In genomic region chr4:128517739-128518510, GRCh38 we compare ENCODE assay signal across 8 cellular contexts.
DNase-seq lines count a peak whose midpoint lies in the region; ATAC-seq, FAIRE-seq and TF ChIP-seq lines count a peak whose summit lies in the region.

No MANE protein-coding gene starts in this region.

- dilution Hi-C loops in keratinocyte (cut with MboI; ENCODE audit: extremely low pct_ligation_motif_present, low sequenced_read_pairs), result no loop called here

- intact Hi-C loops in HCT116 (cut with micrococcal nuclease), result no loop called here
- intact Hi-C loops in thyroid gland (cut with DNase I), result no loop called here

- peak overlapping the region; percentile 59 for H3K4me2 ChIP-seq in HCT116 (ENCODE audit: low read length)
- peak overlapping the region; percentile 71 for H3K4me2 ChIP-seq in Karpas-422 (ENCODE audit: low read depth, low read length, poor library complexity, severe bottlenecking)
- peak overlapping the region; percentile 63 for H3K4me2 ChIP-seq in keratinocyte (ENCODE audit: control insufficient read depth, extremely low read depth, insufficient read depth, low read depth, low read length)

- BruUV-seq in HCT116 (replicated peaks; lab: Mats Ljungman, UMichigan), result no TSS peak

- H3K27me3 ChIP-seq in HCT116 (ENCODE audit: insufficient read depth, low read length) (no peaks in the 10 kb centered on the region), Karpas-422 (ENCODE audit: low read length) (no peaks in the 10 kb centered on the region), keratinocyte (ENCODE audit: control insufficient read depth, extremely low read depth, insufficient read depth, low read length) (no peaks in the 10 kb centered on the region), thyroid gland (no peaks in the 10 kb centered on the region)

- H4K20me1 ChIP-seq in HCT116 (ENCODE audit: insufficient read depth) (no peaks in the 10 kb centered on the region), Karpas-422 (ENCODE audit: insufficient read depth, low read depth, low read length) (no peaks in the 10 kb centered on the region), keratinocyte (ENCODE audit: control insufficient read depth, extremely low read depth, insufficient read depth, low read length) (no peaks in the 10 kb centered on the region)

- peak; percentile 98 for FAIRE-seq in keratinocyte (lab: Jason Lieb, UNC)

- TF ChIP-seq CTCF in HCT116 (IDR thresholded peaks at IDR 0.05 in 2 of 3, conservative IDR thresholded peaks at IDR 0.05 in 1 of 3; ENCODE audit: borderline replicate concordance in 1 of 3, insufficient read depth in 1 of 3, low read depth in 2 of 3, low read length in 2 of 3) (no peak), keratinocyte (optimal IDR thresholded peaks at IDR 0.05 in 1 of 3, IDR thresholded peaks at IDR 0.05 in 1 of 3, conservative IDR thresholded peaks at IDR 0.05 in 1 of 3; ENCODE audit: extremely low read depth in 1 of 3, insufficient read depth in 2 of 3, low read length in 3 of 3) (no peak), thyroid gland (IDR thresholded peaks at IDR 0.05) (no peak)

- peak; percentile 34 for DNase-seq in NCI-H510A treated with DMSO at 0.1 percent for 48 hours (lab: John Stamatoyannopoulos, UW)
- no peak for DNase-seq in NCI-H510A (lab: John Stamatoyannopoulos, UW)
- DNase-seq in HCT116 (ENCODE audit: low read depth, low spot score), result peak; percentile 56
- DNase-seq in Karpas-422, result peak; percentile 96
- peak; percentile 91 for DNase-seq in astrocyte of the hippocampus (ENCODE audit: low read depth, low spot score)
- no peak for DNase-seq in keratinocyte (ENCODE audit: low read depth, low spot score)
- peak; percentile 44 to 65 for DNase-seq in thyroid gland
- DNase-seq in activated CD8-positive, alpha-beta memory T cell treated with anti-CD3 and anti-CD28 coated beads, Interleukin-2, amount 10 ng/mL, durations not matched to agents 7 days and 5 days, result no peak

- peak overlapping the region; percentile 12; the same call in 1 of the 2 replicates for H3K9ac ChIP-seq in HCT116 (ENCODE audit: low read length)
- peak overlapping the region; percentile 69 for H3K9ac ChIP-seq in Karpas-422 (ENCODE audit: low read length)
- no peak overlapping the region for H3K9ac ChIP-seq in keratinocyte (ENCODE audit: control insufficient read depth, extremely low read depth, insufficient read depth, low read length)

- peaks cover 16 to 27% of the 10 kb centered on the region in 2 experiments for H3K4me1 ChIP-seq in HCT116 (ENCODE audit: control insufficient read depth in 1 of 2, insufficient read depth in 2 of 2, low read length in 2 of 2)
- peaks cover 78% of the 10 kb centered on the region for H3K4me1 ChIP-seq in Karpas-422 (ENCODE audit: low read length)
- peaks cover 18% of the 10 kb centered on the region for H3K4me1 ChIP-seq in keratinocyte (ENCODE audit: control insufficient read depth, extremely low read depth, insufficient read depth, low read length)
- peaks cover 8 to 20% of the 10 kb centered on the region in 2 donors for H3K4me1 ChIP-seq in thyroid gland

- no peak for TF ChIP-seq POLR2A in HCT116 (IDR thresholded peaks at IDR 0.05; ENCODE audit: borderline replicate concordance, extremely low read depth, insufficient read depth, insufficient read length)
- no peak for TF ChIP-seq POLR2A in thyroid gland (IDR thresholded peaks at IDR 0.05)

- H3K27ac Mint-ChIP-seq in activated CD8-positive, alpha-beta memory T cell treated with anti-CD3 and anti-CD28 coated beads, Interleukin-2, amount 10 ng/mL, durations not matched to agents 7 days and 5 days, result no peak overlapping the region

- H3K27me3 Mint-ChIP-seq in activated CD8-positive, alpha-beta memory T cell treated with anti-CD3 and anti-CD28 coated beads, Interleukin-2, amount 10 ng/mL, durations not matched to agents 7 days and 5 days, result peaks cover 3% of the 10 kb centered on the region

- TF ChIP-seq RAD21 in HCT116 (IDR thresholded peaks at IDR 0.05; ENCODE audit: low read depth), result no peak

- CTCF ChIA-PET in HCT116 (lab: Charles Lee), result interaction anchor here (1.8 kb wide), 1 partner anchor 64 kb away, joined by 7 read pairs; no protein-coding TSS in a partner anchor
- CTCF ChIA-PET in activated CD8-positive, alpha-beta memory T cell treated with anti-CD3 and anti-CD28 coated beads, Interleukin-2, amount 10 ng/mL, durations not matched to agents 7 days and 5 days (lab: Charles Lee), result no interaction called here

- no peaks in the 10 kb centered on the region for H3K9me1 ChIP-seq in keratinocyte (ENCODE audit: control insufficient read depth, extremely low read depth, insufficient read depth, low read length)

- RAD21 ChIA-PET in HCT116 (lab: Charles Lee; ENCODE audit: low non-redundant PET in 1 of 2, low total read pairs in 2 of 2, uncharacterized antibody in 2 of 2, unreplicated experiment in 2 of 2), result no interaction called here

- no peaks in the 10 kb centered on the region for H3K79me2 ChIP-seq in HCT116 (ENCODE audit: insufficient read depth, low read length)
- no peaks in the 10 kb centered on the region for H3K79me2 ChIP-seq in Karpas-422 (ENCODE audit: low read length)
- no peaks in the 10 kb centered on the region for H3K79me2 ChIP-seq in keratinocyte (ENCODE audit: control insufficient read depth, insufficient read depth, low read length)

- peak overlapping the region; percentile 28; the same call in 1 of the 2 replicates for H3K27ac ChIP-seq in HCT116 (ENCODE audit: low read depth, low read length)
- H3K27ac ChIP-seq in Karpas-422 (ENCODE audit: low read length), result peak overlapping the region; percentile 95
- H3K27ac ChIP-seq in keratinocyte (ENCODE audit: control insufficient read depth, insufficient read depth, low read length), result peak overlapping the region; percentile 73
- peak overlapping the region in 1 of 3 donors; percentile 28 for H3K27ac ChIP-seq in thyroid gland

- POLR2A ChIA-PET in HCT116 (lab: Charles Lee), result interaction anchor here (1.5 kb wide), 1 partner anchor 11 kb away, joined by 5 read pairs; no protein-coding TSS in a partner anchor

- peaks cover 9% of the 10 kb centered on the region for H3K36me3 Mint-ChIP-seq in activated CD8-positive, alpha-beta memory T cell treated with anti-CD3 and anti-CD28 coated beads, Interleukin-2, amount 10 ng/mL, durations not matched to agents 7 days and 5 days

- H3K4me3 ChIP-seq in HCT116 (replicated peaks in 1 of 2; ENCODE audit: low read depth in 1 of 2, low read length in 2 of 2), result no peak overlapping the region
- H3K4me3 ChIP-seq in Karpas-422 (ENCODE audit: low read length), result peak overlapping the region; percentile 47
- peak overlapping the region in 2 of 3 experiments; percentile 9 to 29 for H3K4me3 ChIP-seq in keratinocyte (ENCODE audit: control insufficient read depth in 2 of 3, extremely low read depth in 1 of 3, insufficient read depth in 2 of 3, low read depth in 1 of 3, low read length in 3 of 3)
- no peak overlapping the region for H3K4me3 ChIP-seq in thyroid gland (replicated peaks in 1 of 3)

- 72 to 76% methylated on average over 5 of the region's 5 CpGs for WGBS in thyroid gland, 2 donors

- H3K36me3 ChIP-seq in HCT116 (ENCODE audit: control insufficient read depth in 1 of 2, insufficient read depth in 2 of 2, low read length in 2 of 2) (no peaks in the 10 kb centered on the region), Karpas-422 (ENCODE audit: insufficient read depth, low read length) (no peaks in the 10 kb centered on the region), keratinocyte (ENCODE audit: control insufficient read depth in 2 of 2, extremely low read depth in 1 of 2, insufficient read depth in 2 of 2, low read length in 2 of 2) (no peaks in the 10 kb centered on the region), thyroid gland (no peaks in the 10 kb centered on the region)

- peaks cover 3% of the 10 kb centered on the region for H3K9me3 Mint-ChIP-seq in activated CD8-positive, alpha-beta memory T cell treated with anti-CD3 and anti-CD28 coated beads, Interleukin-2, amount 10 ng/mL, durations not matched to agents 7 days and 5 days (ENCODE audit: low read depth)

- no peaks in the 10 kb centered on the region for H3K9me3 ChIP-seq in HCT116 (ENCODE audit: control insufficient read depth in 1 of 2, insufficient read depth in 1 of 2, low read depth in 1 of 2, low read length in 2 of 2)
- no peaks in the 10 kb centered on the region for H3K9me3 ChIP-seq in Karpas-422 (ENCODE audit: low read length)
- no peaks in the 10 kb centered on the region for H3K9me3 ChIP-seq in keratinocyte (ENCODE audit: control insufficient read depth, low read depth, low read length)
- H3K9me3 ChIP-seq in thyroid gland, result no peaks in the 10 kb centered on the region

- H3K9me2 ChIP-seq in HCT116 (ENCODE audit: insufficient read depth), result no peaks in the 10 kb centered on the region
- H3K9me2 ChIP-seq in Karpas-422 (replicated peaks; ENCODE audit: insufficient read depth, low read length), result no peaks in the 10 kb centered on the region

- no peak overlapping the region for H3K4me3 Mint-ChIP-seq in activated CD8-positive, alpha-beta memory T cell treated with anti-CD3 and anti-CD28 coated beads, Interleukin-2, amount 10 ng/mL, durations not matched to agents 7 days and 5 days

- H2AFZ ChIP-seq in HCT116 (ENCODE audit: low read depth, low read length, poor library complexity, severe bottlenecking), result peak overlapping the region; percentile 24
- H2AFZ ChIP-seq in Karpas-422 (ENCODE audit: low read length), result 0 out of 2 replicates have a peak overlapping the region, but pooled peaks have one; percentile 14
- H2AFZ ChIP-seq in keratinocyte (ENCODE audit: control insufficient read depth, low read length), result peak overlapping the region; percentile 12

- ATAC-seq in HCT116, result peak; percentile 94
- ATAC-seq in activated CD8-positive, alpha-beta memory T cell treated with anti-CD3 and anti-CD28 coated beads, Interleukin-2, amount 10 ng/mL, durations not matched to agents 7 days and 5 days, result no peak

- peaks cover 8% of the 10 kb centered on the region for H3K4me1 Mint-ChIP-seq in activated CD8-positive, alpha-beta memory T cell treated with anti-CD3 and anti-CD28 coated beads, Interleukin-2, amount 10 ng/mL, durations not matched to agents 7 days and 5 days

TF ChIP-seq in HCT116, 20 proteins besides CTCF, POLR2A, EP300 and RAD21 (continues in another document):
- TF ChIP-seq ZBTB33 (IDR thresholded peaks at IDR 0.05; ENCODE audit: extremely low read depth, insufficient replicate concordance, low read length), result no peak
- TF ChIP-seq YY1 (IDR thresholded peaks at IDR 0.05; ENCODE audit: extremely low read depth, insufficient replicate concordance, low read depth, low read length), result no peak

Comparison
In these comparisons a context has a peak if more than half of its experiments do, and no peak if none do; other contexts are left out.
1. DNase-seq: peak in NCI-H510A treated with DMSO at 0.1 percent for 48 hours (single experiment), HCT116 (single experiment), Karpas-422 (single experiment), astrocyte of the hippocampus (single experiment) and thyroid gland (2 of 2); none in NCI-H510A (single experiment), keratinocyte (single experiment) and activated CD8-positive, alpha-beta memory T cell treated with anti-CD3 and anti-CD28 coated beads, Interleukin-2, amount 10 ng/mL, durations not matched to agents 7 days and 5 days (single experiment).
2. H3K4me3 ChIP-seq: peak in Karpas-422 (single experiment) and keratinocyte (2 of 3); none in HCT116 (0 of 2) and thyroid gland (0 of 3).
3. Peak in every context shown above with its lines, with median percentiles within 50 percentile points of each other: H2AFZ ChIP-seq and H3K4me2 ChIP-seq.